20 cellular contexts compared by ENCODE assay signal in the genomic region with DNA sequence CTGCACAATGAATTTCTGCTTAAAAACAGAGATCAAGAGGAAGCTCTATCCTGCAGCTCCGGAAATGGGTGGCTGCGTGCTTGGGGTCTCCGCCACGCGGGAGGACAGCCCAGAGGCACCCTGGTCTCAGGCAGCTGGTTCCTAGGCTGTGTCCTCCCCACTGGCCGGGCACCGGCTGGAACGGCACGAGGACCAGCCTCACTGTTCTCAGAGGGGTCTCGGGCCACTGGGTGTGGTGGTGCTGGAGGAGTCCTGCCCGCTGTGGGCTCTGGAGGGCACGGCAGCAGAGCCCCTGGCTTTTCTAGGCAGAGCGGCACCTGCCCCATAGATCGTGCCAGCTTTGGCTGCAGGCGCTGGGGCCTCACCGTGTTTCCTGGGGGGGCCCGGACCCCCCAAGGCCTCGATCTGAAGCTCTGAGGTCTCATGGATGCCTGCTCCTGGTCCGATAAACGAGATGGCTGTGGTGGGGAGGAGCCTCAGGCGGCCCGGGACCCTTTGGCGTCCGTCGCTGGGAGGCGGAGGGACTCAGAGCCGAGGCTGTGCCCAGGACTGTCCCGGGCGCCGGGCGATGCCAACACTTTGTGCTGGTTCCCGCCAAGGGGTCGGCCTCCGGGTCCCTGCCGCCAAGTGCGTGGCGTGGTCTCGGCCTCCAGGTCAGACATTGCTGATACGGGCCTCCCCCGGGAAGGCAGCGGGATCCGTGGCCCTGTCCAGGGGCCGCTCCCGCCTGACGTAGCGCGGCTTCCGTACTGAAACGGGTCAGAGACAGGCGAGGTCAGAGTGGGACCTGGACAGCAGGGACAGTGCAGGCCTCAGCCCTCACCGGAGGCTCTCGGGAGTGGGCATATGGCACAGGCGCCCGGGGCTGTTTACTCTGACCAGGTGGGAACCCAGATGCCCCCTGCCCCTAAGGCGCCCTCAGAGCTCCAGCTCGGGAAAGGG. TPM values are rescaled to one million over a fixed set of nuclear protein-coding genes. Genes with fewer than 3 reads are reported as not detected.
DNase-seq lines count a peak whose midpoint lies in the region; ATAC-seq and TF ChIP-seq lines count a peak whose summit lies in the region.
"Had no signal": no experiment of that assay in that cellular context is flagged by ENCODE, and none has a peak within 500 bp of the region (broad histone marks: within the 10 kb centered on the region; RNA-seq: fewer than 3 reads in every experiment).

No MANE protein-coding gene starts in this region.

- H2BK120ac ChIP-seq in mesenchymal stem cell (ENCODE audit: low read depth, low read length) = no peak overlapping the region

- H3K9ac ChIP-seq in mesenchymal stem cell (ENCODE audit: low read length) = no peak overlapping the region

- intact Hi-C loops in dorsolateral prefrontal cortex (cut with DNase I) = no loop called here
- intact Hi-C loops in tibial artery (cut with DNase I; ENCODE audit: low total_unique reads) = no loop called here

- H2AK5ac ChIP-seq in mesenchymal stem cell (ENCODE audit: low read length, severe bottlenecking) = no peak overlapping the region

- H2BK5ac ChIP-seq in mesenchymal stem cell (ENCODE audit: low read depth, low read length, poor library complexity, severe bottlenecking) = no peak overlapping the region

- TF ChIP-seq CTCF in dorsolateral prefrontal cortex (IDR thresholded peaks at IDR 0.05 in 54 of 56, conservative IDR thresholded peaks at IDR 0.05 in 2 of 56; ENCODE audit: low read depth in 1 of 56, partially characterized antibody in 56 of 56) = no peak
- TF ChIP-seq CTCF in tibial artery (IDR thresholded peaks at IDR 0.05) = no peak
- TF ChIP-seq CTCF in WERI-Rb-1 (IDR thresholded peaks at IDR 0.05; ENCODE audit: low read depth, low read length) = no peak

- 97% methylated on average over 56 of the region's 56 CpGs for WGBS in mesenchymal stem cell

- peaks cover 0 to 56% of the 10 kb centered on the region in 2 experiments for H3K36me3 ChIP-seq in mesenchymal stem cell (ENCODE audit: control insufficient read depth in 1 of 2, insufficient read depth in 2 of 2, low read depth in 1 of 2, low read length in 2 of 2)
- peaks cover 0 to 49% (median 0%) of the 10 kb centered on the region in 3 donors for H3K36me3 ChIP-seq in tibial artery
- H3K36me3 ChIP-seq in WERI-Rb-1 = peaks cover 10% of the 10 kb centered on the region
- H3K36me3 ChIP-seq: breast epithelium, prostate gland had no signal

- H2BK15ac ChIP-seq in mesenchymal stem cell (ENCODE audit: low read depth, poor library complexity, severe bottlenecking) = no peak overlapping the region

- no peak overlapping the region for H4K8ac ChIP-seq in mesenchymal stem cell (ENCODE audit: low read length)

- H2BK12ac ChIP-seq in mesenchymal stem cell (ENCODE audit: low read length in 2 of 2) = no peak overlapping the region

- no peaks in the 10 kb centered on the region for H3K79me1 ChIP-seq in mesenchymal stem cell (replicated peaks; ENCODE audit: low read length, poor library complexity, severe bottlenecking)

- H3K9me3 ChIP-seq in mesenchymal stem cell (ENCODE audit: control insufficient read depth, low read length) (no peaks in the 10 kb centered on the region), tibial artery (no peaks in the 10 kb centered on the region), WERI-Rb-1 (ENCODE audit: severe bottlenecking) (no peaks in the 10 kb centered on the region)
- H3K9me3 ChIP-seq: breast epithelium, Caco-2, prostate gland had no signal

- H3K23ac ChIP-seq in mesenchymal stem cell (ENCODE audit: low read length in 2 of 2) = no peak overlapping the region

- H3K18ac ChIP-seq in mesenchymal stem cell (ENCODE audit: low read depth in 1 of 2, low read length in 2 of 2) = no peak overlapping the region

- H2AFZ ChIP-seq in mesenchymal stem cell (ENCODE audit: low read depth, low read length) = no peak overlapping the region

- H4K91ac ChIP-seq in mesenchymal stem cell (ENCODE audit: low read length) = peak overlapping the region; percentile 18

- peaks cover 16% of the 10 kb centered on the region for H3K4me1 ChIP-seq in mesenchymal stem cell (ENCODE audit: control insufficient read depth, insufficient read depth, low read depth, low read length)
- H3K4me1 ChIP-seq in tibial artery = peaks cover 0 to 13% (median 13%) of the 10 kb centered on the region in 4 donors

- DNase-seq in activated effector memory CD4-positive, alpha-beta T cell treated with anti-CD3 and anti-CD28 coated beads, Interleukin-2, amount 50 U/mL, for 16 hours = peak; percentile 57
- no peak for DNase-seq in activated effector memory CD4-positive, alpha-beta T cell treated with Interleukin-2 at 50 U/mL for 16 hours
- DNase-seq in dorsolateral prefrontal cortex (peak in 6 of 10 donors; percentile 2 to 40 (median 29)), mesenchymal stem cell (no peak), tibial artery (peak; percentile 16 to 65), COLO829 (ENCODE audit: low spot score) (no peak), WERI-Rb-1 (no peak)
- DNase-seq: activated naive CD4-positive, alpha-beta T cell treated with Interleukin-2 at 50 U/mL for 16 hours; effector CD8-positive, alpha-beta T cell; KBM-7; NCI-H1092; NCI-H226; substantia nigra had no signal

- H3K14ac ChIP-seq in mesenchymal stem cell (ENCODE audit: low read length in 2 of 2) = no peak overlapping the region

- ATAC-seq in HG03108 (IDR thresholded peaks at IDR 0.05; ENCODE audit: unreplicated experiment) = no peak

- no peak overlapping the region for H3K27ac ChIP-seq in dorsolateral prefrontal cortex
- no peak overlapping the region for H3K27ac ChIP-seq in mesenchymal stem cell (ENCODE audit: low read length, poor library complexity, severe bottlenecking)
- no peak overlapping the region for H3K27ac ChIP-seq in tibial artery
- no peak overlapping the region for H3K27ac ChIP-seq in WERI-Rb-1
- H3K27ac ChIP-seq: breast epithelium, prostate gland had no signal

- H3K4me2 ChIP-seq in mesenchymal stem cell (ENCODE audit: low read length, poor library complexity, severe bottlenecking) = no peak overlapping the region

- H3K27me3 ChIP-seq in dorsolateral prefrontal cortex (peaks cover 0 to 11% (median 0%) of the 10 kb centered on the region in 45 donors), mesenchymal stem cell (ENCODE audit: control insufficient read depth in 1 of 2, insufficient read depth in 1 of 2, low read length in 2 of 2) (peaks cover 0 to 10% of the 10 kb centered on the region in 2 experiments), tibial artery (peaks cover 0 to 3% of the 10 kb centered on the region in 2 donors), WERI-Rb-1 (ENCODE audit: insufficient read depth, low read depth, severe bottlenecking) (no peaks in the 10 kb centered on the region)
- H3K27me3 ChIP-seq: breast epithelium had no signal

- H3K4me3 ChIP-seq in dorsolateral prefrontal cortex = no peak overlapping the region
- no peak overlapping the region for H3K4me3 ChIP-seq in mesenchymal stem cell (ENCODE audit: insufficient read depth in 1 of 2, low read depth in 1 of 2, low read length in 2 of 2)
- no peak overlapping the region for H3K4me3 ChIP-seq in tibial artery
- no peak overlapping the region for H3K4me3 ChIP-seq in WERI-Rb-1 (ENCODE audit: low read depth, low read length)
- H3K4me3 ChIP-seq: breast epithelium, prostate gland had no signal

- H3K4ac ChIP-seq in mesenchymal stem cell (ENCODE audit: low read depth in 1 of 2, low read length in 2 of 2) = no peak overlapping the region

RNA-seq across cellular contexts. Expression of a gene that starts 8.4 kb away (rescaled TPM):
- total RNA-seq in dorsolateral prefrontal cortex = under 1 TPM in 2 of 120 experiments, not detected in 118; 0.28 to 0.63 TPM
- polyA plus RNA-seq in mesenchymal stem cell (2013, experiment 1 of 2) = not detected
- polyA plus RNA-seq in mesenchymal stem cell (2013, experiment 2 of 2) = not detected
- total RNA-seq: fibroblast of villous mesenchyme, mononuclear cell, SK-MEL-5 had no signal

RNA-seq across cellular contexts. Expression of a gene that starts 33.4 kb away (rescaled TPM):
- total RNA-seq in dorsolateral prefrontal cortex = 10 to 100 TPM; 14.3 to 35.0 (median 23.4) TPM
- 7.6 TPM for polyA plus RNA-seq in mesenchymal stem cell (2013, experiment 1 of 2)
- polyA plus RNA-seq in mesenchymal stem cell (2013, experiment 2 of 2) = 7.7 TPM

Comparison
In these comparisons a context has a peak if more than half of its experiments do, and no peak if none do; other contexts are left out.
1. DNase-seq: peak in activated effector memory CD4-positive, alpha-beta T cell treated with anti-CD3 and anti-CD28 coated beads, Interleukin-2, amount 50 U/mL, for 16 hours (single experiment), dorsolateral prefrontal cortex (6 of 10) and tibial artery (2 of 2); none in activated effector memory CD4-positive, alpha-beta T cell treated with Interleukin-2 at 50 U/mL for 16 hours (single experiment), mesenchymal stem cell (single experiment), COLO829 (single experiment) and WERI-Rb-1 (single experiment).